ENCODE assay signal across 9 cellular contexts in genomic region chr2:79982445-79982844, GRCh38.
DNase-seq lines count a peak whose midpoint lies in the region; ATAC-seq and TF ChIP-seq lines count a peak whose summit lies in the region.
"Had no signal": no experiment of that assay in that cellular context is flagged by ENCODE, and none has a peak within 500 bp of the region (broad histone marks: within the 10 kb centered on the region; RNA-seq: fewer than 3 reads in every experiment).

No MANE protein-coding gene starts in this region.

- H3K79me2 ChIP-seq in PC-3 (ENCODE audit: low read length), result no peaks in the 10 kb centered on the region

- no peak overlapping the region for H3K4me3 Mint-ChIP-seq in activated T-cell treated with anti-CD3 and anti-CD28 coated beads, Interleukin-2, amount 50 U/mL, for 24 hours

- H3K36me3 ChIP-seq in PC-3 (ENCODE audit: low read depth, low read length), result no peaks in the 10 kb centered on the region

- H3K27ac ChIP-seq in PC-3 (ENCODE audit: low read length), result no peak overlapping the region

- ATAC-seq in GM18867 (IDR thresholded peaks at IDR 0.05; ENCODE audit: unreplicated experiment) (peak; percentile 77), PC-3 (no peak)
- no peak for ATAC-seq in stimulated activated naive CD8-positive, alpha-beta T cell treated with anti-CD3 and anti-CD28 coated beads, Interleukin-15, Interleukin-2, amounts not matched to agents 100 U/mL and 50 U/mL, for 24 hours

- H4K20me1 ChIP-seq in PC-3 (ENCODE audit: low read length), result no peaks in the 10 kb centered on the region

- no peaks in the 10 kb centered on the region for H3K36me3 Mint-ChIP-seq in activated T-cell treated with anti-CD3 and anti-CD28 coated beads, Interleukin-2, amount 50 U/mL, for 24 hours (ENCODE audit: low read depth)

- no peak for DNase-seq in AG10803 (ENCODE audit: low read depth)
- DNase-seq in PC-3, result peak; percentile 22
- DNase-seq in hippocampal formation (lab: John Stamatoyannopoulos, UW), result peak; percentile 34 to 44
- no peak for DNase-seq in stimulated activated naive CD8-positive, alpha-beta T cell treated with anti-CD3 and anti-CD28 coated beads, Interleukin-15, Interleukin-2, amounts not matched to agents 100 U/mL and 50 U/mL, for 24 hours
- no peak for DNase-seq in activated T-cell treated with anti-CD3 and anti-CD28 coated beads, Interleukin-2, amount 50 U/mL, for 24 hours
- no peak for DNase-seq in HPDE6-E6E7 (ENCODE audit: extremely low spot score)
- no peak for DNase-seq in activated naive CD4-positive, alpha-beta T cell treated with anti-CD3 and anti-CD28 coated beads, Interleukin-2, amount 50 U/mL, for 16 hours
- DNase-seq: HCEC 1CT had no signal

- no peaks in the 10 kb centered on the region for H3K4me1 ChIP-seq in PC-3 (ENCODE audit: insufficient read depth, low read length)

- no peak overlapping the region for H3K9ac ChIP-seq in PC-3 (ENCODE audit: low read length)

- no peaks in the 10 kb centered on the region for H3K27me3 Mint-ChIP-seq in activated T-cell treated with anti-CD3 and anti-CD28 coated beads, Interleukin-2, amount 50 U/mL, for 24 hours

- H3K4me1 Mint-ChIP-seq in activated T-cell treated with anti-CD3 and anti-CD28 coated beads, Interleukin-2, amount 50 U/mL, for 24 hours (ENCODE audit: low read depth), result no peaks in the 10 kb centered on the region

- no peaks in the 10 kb centered on the region for H3K9me3 ChIP-seq in PC-3 (ENCODE audit: low read length)

- POLR2A ChIA-PET in PC-3 (lab: Charles Lee; ENCODE audit: unreplicated experiment), result no interaction called here

- no peaks in the 10 kb centered on the region for H3F3A ChIP-seq in PC-3 (ENCODE audit: low read length, unreplicated experiment)

- CTCF ChIA-PET in PC-3 (lab: Charles Lee), result no interaction called here

- H3K4me2 ChIP-seq in PC-3 (ENCODE audit: low read length), result no peak overlapping the region

- TF ChIP-seq CTCF in AG10803 (conservative IDR thresholded peaks at IDR 0.05; ENCODE audit: low read length) (peak; percentile 45), PC-3 (conservative IDR thresholded peaks at IDR 0.05; ENCODE audit: low read depth, low read length) (peak; percentile 60)

- no peak overlapping the region for H3K27ac Mint-ChIP-seq in activated T-cell treated with anti-CD3 and anti-CD28 coated beads, Interleukin-2, amount 50 U/mL, for 24 hours

- no peak overlapping the region for H2AFZ ChIP-seq in PC-3 (ENCODE audit: low read length)

- intact Hi-C loops in PC-3 (cut with micrococcal nuclease), result no loop called here

- H3K9me2 ChIP-seq in PC-3 (replicated peaks; ENCODE audit: low read length), result no peaks in the 10 kb centered on the region

- H3K27me3 ChIP-seq in PC-3 (ENCODE audit: low read length), result no peaks in the 10 kb centered on the region

- H3K4me3 ChIP-seq in AG10803 (ENCODE audit: low read length) (no peak overlapping the region), PC-3 (ENCODE audit: low read length) (no peak overlapping the region)

- no TSS peak for BruUV-seq in PC-3 (replicated peaks; lab: Mats Ljungman, UMichigan)

- peaks cover 2% of the 10 kb centered on the region for H3K9me3 Mint-ChIP-seq in activated T-cell treated with anti-CD3 and anti-CD28 coated beads, Interleukin-2, amount 50 U/mL, for 24 hours

Comparison
In these comparisons a context has a peak if more than half of its experiments do, and no peak if none do; other contexts are left out.
1. DNase-seq: peak in PC-3 (single experiment) and hippocampal formation (2 of 2); none in AG10803 (single experiment), stimulated activated naive CD8-positive, alpha-beta T cell treated with anti-CD3 and anti-CD28 coated beads, Interleukin-15, Interleukin-2, amounts not matched to agents 100 U/mL and 50 U/mL, for 24 hours (single experiment), activated T-cell treated with anti-CD3 and anti-CD28 coated beads, Interleukin-2, amount 50 U/mL, for 24 hours (single experiment), HPDE6-E6E7 (single experiment) and activated naive CD4-positive, alpha-beta T cell treated with anti-CD3 and anti-CD28 coated beads, Interleukin-2, amount 50 U/mL, for 16 hours (single experiment).